In genomic region chr1:226308723-226309397, GRCh38 we compare ENCODE assay signal across 8 cellular contexts. TPM values are rescaled to one million over a fixed set of nuclear protein-coding genes. Genes with fewer than 3 reads are reported as not detected.
DNase-seq lines count a peak whose midpoint lies in the region; ATAC-seq and TF ChIP-seq lines count a peak whose summit lies in the region.

Gene LIN9, minus strand, starts transcription at chr1:226309164. Its CDS starts 25 bp downstream, at chr1:226309139.

- no peaks in the 10 kb centered on the region for H3K27me3 ChIP-seq in Peyer's patch

- H3K27ac ChIP-seq in Peyer's patch = peak within 1 kb of the TSS; percentile 65 to 79 (median 74)

- no peaks in the 10 kb centered on the region for H3K36me3 ChIP-seq in Peyer's patch

- peaks cover 0 to 23% (median 5%) of the 10 kb centered on the region in 4 donors for H3K4me1 ChIP-seq in Peyer's patch

- peak within 1 kb of the TSS; percentile 85 to 100 (median 96) for H3K4me3 ChIP-seq in Peyer's patch

- TF ChIP-seq POLR2A in Peyer's patch (IDR thresholded peaks at IDR 0.05) = peak; percentile 30 to 45

- ATAC-seq in GM21723 (IDR thresholded peaks at IDR 0.05; ENCODE audit: unreplicated experiment) = peak; percentile 80
- peak; percentile 90 for ATAC-seq in naive B cell (ENCODE audit: low read depth in 2 of 2)

- H3K4me1 Mint-ChIP-seq in naive B cell = peaks cover 10 to 24% (median 14%) of the 10 kb centered on the region in 3 donors

- H3K9me3 Mint-ChIP-seq in naive B cell = no peaks in the 10 kb centered on the region

- H3K27ac Mint-ChIP-seq in naive B cell = peak within 1 kb of the TSS in 5 of 6 donors; percentile 59 to 89 (median 63)

- DNase-seq in DMS79 (lab: John Stamatoyannopoulos, UW) (peak; percentile 89), KG1 (lab: John Stamatoyannopoulos, UW) (peak; percentile 90), Peyer's patch (peak; percentile 92 to 96 (median 96)), fibroblast of gingiva (ENCODE audit: low read depth) (peak; percentile 84), naive B cell (peak; percentile 89)
- peak; percentile 97 to 98 for DNase-seq in activated T-cell treated with anti-CD3 and anti-CD28 coated beads, Interleukin-2, amount 50 U/mL, for 48 hours
- DNase-seq in stimulated activated CD8-positive, alpha-beta memory T cell treated with anti-CD3 and anti-CD28 coated beads, Interleukin-7, amount 100 ng/mL, for 48 hours (ENCODE audit: extremely low read depth in 1 of 2, low read depth in 1 of 2) = peak; percentile 79 to 90

- H3K36me3 Mint-ChIP-seq in naive B cell = no peaks in the 10 kb centered on the region

- TF ChIP-seq CTCF in Peyer's patch (IDR thresholded peaks at IDR 0.05) = no peak

- peaks cover 0 to 8% (median 7%) of the 10 kb centered on the region in 3 donors for H3K27me3 Mint-ChIP-seq in naive B cell

- H3K9me3 ChIP-seq in Peyer's patch = no peaks in the 10 kb centered on the region

- peak within 1 kb of the TSS; percentile 83 to 96 (median 94) for H3K4me3 Mint-ChIP-seq in naive B cell

RNA-seq across cellular contexts. Expression of gene LIN9, which starts in this region (rescaled TPM):
- total RNA-seq in Peyer's patch = 1 to 10 TPM; 2.5 to 6.6 (median 4.2) TPM
- polyA plus RNA-seq in naive B cell (ENCODE audit: low read depth in 6 of 6) = 1 to 10 TPM; 2.7 to 7.0 (median 4.7) TPM

Comparison
In these comparisons a context has a peak if more than half of its experiments do, and no peak if none do; other contexts are left out.
1. Peak in every context shown above with its lines: DNase-seq, ATAC-seq, H3K4me3 ChIP-seq and H3K27ac ChIP-seq.